In the genomic region with DNA sequence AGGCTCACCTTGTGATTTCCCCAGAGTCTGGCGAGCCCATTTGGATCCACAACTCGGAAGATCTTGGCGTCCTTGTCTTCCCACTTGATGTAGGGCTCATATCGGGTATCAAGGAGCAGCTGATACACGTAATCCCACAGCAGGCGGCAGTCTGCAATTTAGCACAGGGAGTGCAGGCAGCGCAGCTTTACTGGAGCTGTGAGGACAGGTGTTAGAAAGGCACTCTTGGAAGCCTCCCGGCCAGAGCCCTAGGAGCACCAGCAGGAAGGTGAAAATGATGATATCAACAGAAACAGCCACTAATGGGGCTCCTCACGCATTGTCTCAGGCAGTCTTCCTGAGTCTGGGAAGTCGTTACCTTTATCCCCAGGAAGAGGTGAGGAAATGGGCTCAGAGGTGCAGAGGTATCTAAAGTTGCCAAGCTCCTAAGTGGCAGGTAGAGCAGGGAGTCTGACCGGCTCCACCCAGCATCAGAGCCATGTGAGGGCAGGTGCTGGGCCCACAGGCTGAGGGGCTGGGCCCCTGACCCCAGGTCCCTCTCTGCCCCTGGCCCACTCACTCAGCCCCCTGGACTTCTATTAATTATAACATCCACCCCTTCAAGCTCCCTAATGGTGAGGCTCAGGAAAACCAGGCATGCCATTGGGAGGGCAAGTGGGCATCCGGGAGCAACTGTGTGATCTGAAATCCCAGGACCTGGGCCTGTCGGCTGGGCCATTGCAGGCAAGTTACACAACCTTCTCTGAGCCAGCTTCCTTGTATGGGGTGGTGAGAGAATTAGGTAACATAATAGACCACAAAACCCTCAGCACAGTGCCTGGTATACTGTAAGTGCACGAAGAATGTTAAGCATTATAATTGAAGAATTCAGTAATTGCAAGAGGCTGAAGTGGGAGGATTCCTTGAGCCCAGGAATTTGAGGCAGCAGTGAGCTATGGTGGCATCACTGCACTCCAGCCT, we compare ENCODE assay signal across 10 cellular contexts. TPM values are rescaled to one million over a fixed set of nuclear protein-coding genes. Genes with fewer than 3 reads are reported as not detected.
DNase-seq lines count a peak whose midpoint lies in the region; ATAC-seq, FAIRE-seq and TF ChIP-seq lines count a peak whose summit lies in the region.
"Had no signal": no experiment of that assay in that cellular context is flagged by ENCODE, and none has a peak within 500 bp of the region (broad histone marks: within the 10 kb centered on the region; RNA-seq: fewer than 3 reads in every experiment).

No MANE protein-coding gene starts in this region.

- H3K9me3 Mint-ChIP-seq in activated naive CD8-positive, alpha-beta T cell treated with anti-CD3 and anti-CD28 coated beads, Interleukin-2, amount 50 U/mL, for 24 hours: no peaks in the 10 kb centered on the region

- no peak overlapping the region for H3K4ac ChIP-seq in trophoblast cell (ENCODE audit: low read depth, low read length)

- no peak for FAIRE-seq in bronchial epithelial cell (lab: Jason Lieb, UNC)
- FAIRE-seq in small intestine (lab: Jason Lieb, UNC): no peak

- H4K12ac ChIP-seq in trophoblast cell (ENCODE audit: low read depth, low read length): no peak overlapping the region

- no peak for ATAC-seq in activated naive CD8-positive, alpha-beta T cell treated with anti-CD3 and anti-CD28 coated beads, Interleukin-2, amount 50 U/mL, for 24 hours

- no peaks in the 10 kb centered on the region for H3K79me2 ChIP-seq in trophoblast cell (ENCODE audit: control insufficient read depth, insufficient read depth, low read length, poor library complexity)

- no peak for TF ChIP-seq CTCF in bronchial epithelial cell (IDR thresholded peaks at IDR 0.05; ENCODE audit: insufficient read depth, low read length, severe bottlenecking)

- no peaks in the 10 kb centered on the region for H3K36me3 Mint-ChIP-seq in activated naive CD8-positive, alpha-beta T cell treated with anti-CD3 and anti-CD28 coated beads, Interleukin-2, amount 50 U/mL, for 24 hours (ENCODE audit: low read depth)
- H3K36me3 Mint-ChIP-seq: activated naive CD8-positive, alpha-beta T cell had no signal

- no peak overlapping the region for H2BK120ac ChIP-seq in trophoblast cell (ENCODE audit: insufficient read depth, low read length, poor library complexity)

- no peak overlapping the region for H3K4me3 Mint-ChIP-seq in activated naive CD8-positive, alpha-beta T cell treated with anti-CD3 and anti-CD28 coated beads, Interleukin-2, amount 50 U/mL, for 24 hours
- H3K4me3 Mint-ChIP-seq: activated naive CD8-positive, alpha-beta T cell had no signal

- no peak overlapping the region for H3K27ac Mint-ChIP-seq in activated naive CD8-positive, alpha-beta T cell treated with anti-CD3 and anti-CD28 coated beads, Interleukin-2, amount 50 U/mL, for 24 hours
- H3K27ac Mint-ChIP-seq: activated naive CD8-positive, alpha-beta T cell had no signal

- H3K79me1 ChIP-seq in trophoblast cell (ENCODE audit: low read length): no peaks in the 10 kb centered on the region

- H3K36me3 ChIP-seq in bronchial epithelial cell (ENCODE audit: control insufficient read depth, insufficient read depth, low read length) (no peaks in the 10 kb centered on the region), trophoblast cell (ENCODE audit: control insufficient read depth in 1 of 2, insufficient read depth in 2 of 2, low read length in 2 of 2) (no peaks in the 10 kb centered on the region), small intestine (ENCODE audit: control insufficient read depth in 2 of 2, insufficient read depth in 2 of 2, low read length in 2 of 2) (peaks cover 0 to 7% of the 10 kb centered on the region in 2 donors)

- H4K91ac ChIP-seq in trophoblast cell (ENCODE audit: low read depth, low read length): no peak overlapping the region

- no peaks in the 10 kb centered on the region for H3K27me3 Mint-ChIP-seq in activated naive CD8-positive, alpha-beta T cell treated with anti-CD3 and anti-CD28 coated beads, Interleukin-2, amount 50 U/mL, for 24 hours

- H3K4me1 ChIP-seq in trophoblast cell (ENCODE audit: control insufficient read depth in 1 of 2, insufficient read depth in 2 of 2, low read length in 2 of 2) (peaks cover 4 to 9% of the 10 kb centered on the region in 2 experiments), small intestine (ENCODE audit: control insufficient read depth in 2 of 2, insufficient read depth in 1 of 2, low read depth in 1 of 2, low read length in 1 of 2) (no peaks in the 10 kb centered on the region)

- no CpG with 5 or more reads among the region's 14 CpGs for WGBS in trophoblast cell (ENCODE audit: extremely low coverage, insufficient coverage, insufficient read length)
- WGBS in small intestine, 3 donors: 87 to 92% (median 89%) methylated on average over 14 of the region's 14 CpGs

- no peak overlapping the region for H2BK5ac ChIP-seq in trophoblast cell (ENCODE audit: low read depth, low read length, poor library complexity)

- H3K14ac ChIP-seq in trophoblast cell (ENCODE audit: low read length): no peak overlapping the region

- H3K9me3 ChIP-seq in trophoblast cell (ENCODE audit: insufficient read depth, low read depth, low read length) (no peaks in the 10 kb centered on the region), small intestine (ENCODE audit: control insufficient read depth, low read depth) (no peaks in the 10 kb centered on the region)

- H3K9ac ChIP-seq in trophoblast cell (ENCODE audit: low read length): no peak overlapping the region

- no peak overlapping the region for H3K27ac ChIP-seq in trophoblast cell (ENCODE audit: low read depth, low read length)
- no peak overlapping the region for H3K27ac ChIP-seq in small intestine (ENCODE audit: low read depth in 1 of 2, low read length in 1 of 2)

- no peak overlapping the region for H3K4me2 ChIP-seq in trophoblast cell (ENCODE audit: low read length)

- no peak overlapping the region for H3K23ac ChIP-seq in trophoblast cell (ENCODE audit: low read length)

- DNase-seq in H4 (ENCODE audit: low spot score): peak; percentile 85
- DNase-seq in NCI-H2196 treated with DMSO at 0.1 percent for 48 hours (lab: John Stamatoyannopoulos, UW; ENCODE audit: unreplicated experiment): peak; percentile 79
- peak; percentile 72 for DNase-seq in bronchial epithelial cell (ENCODE audit: low read depth)
- DNase-seq in trophoblast cell: peak; percentile 84 to 92
- no peak for DNase-seq in occipital lobe (lab: John Stamatoyannopoulos, UW)
- DNase-seq in activated naive CD8-positive, alpha-beta T cell treated with anti-CD3 and anti-CD28 coated beads, Interleukin-2, amount 50 U/mL, for 24 hours: no peak
- DNase-seq in small intestine: no peak
- no peak for DNase-seq in pons (ENCODE audit: low spot score)
- DNase-seq: stimulated activated CD4-positive, alpha-beta T cell treated with anti-CD3 and anti-CD28 coated beads, Interleukin-12 subunit alpha, Interleukin-12 subunit beta, amount 100 ng/mL, for 4 hours had no signal

- no peak overlapping the region for H3K18ac ChIP-seq in trophoblast cell (ENCODE audit: low read length)

- H4K8ac ChIP-seq in trophoblast cell (ENCODE audit: low read depth, low read length): no peak overlapping the region

- H2AFZ ChIP-seq in trophoblast cell (ENCODE audit: insufficient read depth, low read length, poor library complexity): no peak overlapping the region

- no peak overlapping the region for H2BK12ac ChIP-seq in trophoblast cell (ENCODE audit: low read length)

- H3K4me3 ChIP-seq in bronchial epithelial cell (ENCODE audit: low read depth, low read length) (no peak overlapping the region), trophoblast cell (ENCODE audit: low read depth, low read length) (no peak overlapping the region), small intestine (ENCODE audit: low read depth in 1 of 2, low read length in 2 of 2) (no peak overlapping the region)

- H2AK5ac ChIP-seq in trophoblast cell (ENCODE audit: low read length): no peak overlapping the region

- peaks cover 1% of the 10 kb centered on the region for H3K4me1 Mint-ChIP-seq in activated naive CD8-positive, alpha-beta T cell treated with anti-CD3 and anti-CD28 coated beads, Interleukin-2, amount 50 U/mL, for 24 hours

- H3K27me3 ChIP-seq in bronchial epithelial cell (ENCODE audit: control insufficient read depth, insufficient read depth, low read length) (peaks cover 2% of the 10 kb centered on the region), trophoblast cell (ENCODE audit: insufficient read depth, low read length) (no peaks in the 10 kb centered on the region), small intestine (ENCODE audit: control insufficient read depth in 2 of 2, insufficient read depth in 2 of 2, low read length in 2 of 2) (no peaks in the 10 kb centered on the region)

RNA-seq across cellular contexts. Expression of a gene that starts 18.3 kb away (rescaled TPM):
- total RNA-seq in H4 (2014; rRNA removed; shearing (Covaris generic)): 0.99 and 1.2 TPM in 2 replicates
- total RNA-seq in bronchial epithelial cell (0.13 TPM in 1 of 2 replicates, not detected in the other), occipital lobe (not detected)
- 0.15 and 0.21 TPM in 2 replicates for polyA plus RNA-seq in trophoblast cell (2013)
- 10 to 100 TPM; 12.5 to 26.2 (median 19.5) TPM for polyA plus RNA-seq in small intestine

RNA-seq across cellular contexts. Expression of a gene that starts 32.5 kb away (rescaled TPM):
- not detected in 2 replicates for total RNA-seq in H4 (2014; rRNA removed; shearing (Covaris generic))
- not detected in 2 replicates for total RNA-seq in bronchial epithelial cell
- polyA plus RNA-seq in trophoblast cell (2013): not detected in 2 replicates
- not detected for total RNA-seq in occipital lobe
- 10 to 100 TPM in 2 of 3 donors, 1 to 10 TPM in 1; 2.6 to 26.7 (median 17.2) TPM for polyA plus RNA-seq in small intestine

Comparison
In these comparisons a context has a peak if more than half of its experiments do, and no peak if none do; other contexts are left out.
1. DNase-seq: peak in H4 (single experiment), NCI-H2196 treated with DMSO at 0.1 percent for 48 hours (single experiment), bronchial epithelial cell (single experiment) and trophoblast cell (2 of 2); none in occipital lobe (single experiment), activated naive CD8-positive, alpha-beta T cell treated with anti-CD3 and anti-CD28 coated beads, Interleukin-2, amount 50 U/mL, for 24 hours (single experiment), small intestine (single experiment) and pons (single experiment).